Comparison of ENCODE assay signal across 1 cellular context in the genomic region with DNA sequence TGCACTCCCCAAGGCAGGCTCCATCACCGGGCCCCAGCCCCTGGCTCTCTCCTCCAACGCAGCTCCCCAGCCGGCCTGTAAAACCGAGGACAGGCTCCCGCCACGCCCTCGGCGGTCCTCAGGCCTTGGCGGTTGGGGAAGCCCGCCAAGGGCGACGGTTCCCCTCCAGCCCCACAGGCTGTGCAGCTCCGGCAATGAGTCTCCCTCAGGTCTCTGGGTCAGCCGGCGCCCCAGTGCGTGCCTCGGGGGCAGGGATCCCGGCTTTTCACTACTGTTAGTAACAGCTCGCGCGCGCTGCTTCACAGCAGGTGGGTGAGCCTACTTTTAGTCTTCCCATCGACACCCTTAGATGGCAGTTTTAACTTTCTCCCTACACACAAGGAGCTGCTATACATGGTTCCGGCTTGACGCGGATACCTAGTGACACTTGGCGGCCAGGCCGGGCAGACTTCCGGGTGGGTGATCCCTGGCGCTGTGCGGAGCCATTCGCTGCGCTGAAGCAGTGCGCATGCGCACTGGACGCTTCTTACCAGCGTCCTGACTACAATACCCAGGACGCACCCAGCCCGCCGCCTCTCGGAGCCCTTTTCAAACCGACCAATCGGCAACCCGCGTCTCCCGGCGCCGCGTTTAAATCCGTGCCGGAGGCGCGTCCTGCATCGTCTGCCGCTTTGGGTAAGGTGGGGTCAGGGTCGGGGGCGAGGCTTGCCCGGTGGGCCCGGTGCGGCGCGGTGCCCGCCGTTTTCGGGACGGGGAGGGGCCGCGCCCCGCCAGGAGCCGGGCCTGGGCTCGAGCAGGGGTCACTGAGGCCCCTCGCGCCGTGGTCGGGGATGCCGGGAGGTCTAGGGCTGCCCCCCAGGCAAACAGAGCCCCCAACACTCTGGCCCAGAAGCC.
TF ChIP-seq lines count a peak whose summit lies in the region.

A gene with protein sequence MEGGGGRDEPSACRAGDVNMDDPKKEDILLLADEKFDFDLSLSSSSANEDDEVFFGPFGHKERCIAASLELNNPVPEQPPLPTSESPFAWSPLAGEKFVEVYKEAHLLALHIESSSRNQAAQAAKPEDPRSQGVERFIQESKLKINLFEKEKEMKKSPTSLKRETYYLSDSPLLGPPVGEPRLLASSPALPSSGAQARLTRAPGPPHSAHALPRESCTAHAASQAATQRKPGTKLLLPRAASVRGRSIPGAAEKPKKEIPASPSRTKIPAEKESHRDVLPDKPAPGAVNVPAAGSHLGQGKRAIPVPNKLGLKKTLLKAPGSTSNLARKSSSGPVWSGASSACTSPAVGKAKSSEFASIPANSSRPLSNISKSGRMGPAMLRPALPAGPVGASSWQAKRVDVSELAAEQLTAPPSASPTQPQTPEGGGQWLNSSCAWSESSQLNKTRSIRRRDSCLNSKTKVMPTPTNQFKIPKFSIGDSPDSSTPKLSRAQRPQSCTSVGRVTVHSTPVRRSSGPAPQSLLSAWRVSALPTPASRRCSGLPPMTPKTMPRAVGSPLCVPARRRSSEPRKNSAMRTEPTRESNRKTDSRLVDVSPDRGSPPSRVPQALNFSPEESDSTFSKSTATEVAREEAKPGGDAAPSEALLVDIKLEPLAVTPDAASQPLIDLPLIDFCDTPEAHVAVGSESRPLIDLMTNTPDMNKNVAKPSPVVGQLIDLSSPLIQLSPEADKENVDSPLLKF (plus strand): TSS at position 614 of the 894 bp plus-strand sequence. CDS start 531 bp downstream, outside the sequence.

TF ChIP-seq in A549, 52 proteins besides CTCF, POLR2A, EP300 and RAD21 (continued from another document):
- TF ChIP-seq BCL3 (IDR thresholded peaks at IDR 0.05) = 0 out of 3 replicates have a peak, but pooled peaks have one; percentile 37
- TF ChIP-seq CHD2 (IDR thresholded peaks at IDR 0.05; ENCODE audit: low read length, partially characterized antibody) = no peak
- peak; percentile 60; the same call in 1 of the 2 replicates for TF ChIP-seq MAX (IDR thresholded peaks at IDR 0.05)
